21 cellular contexts compared by ENCODE assay signal in genomic region chr14:38549549-38549948, GRCh38.
"Had no signal": no experiment of that assay in that cellular context is flagged by ENCODE, and none has a peak within 500 bp of the region (broad histone marks: within the 10 kb centered on the region; RNA-seq: fewer than 3 reads in every experiment).

No MANE protein-coding gene starts in this region.

- H3K36me3 ChIP-seq: esophagus squamous epithelium, right atrium auricular region, transverse colon had no signal

- H3K27ac Mint-ChIP-seq: activated B cell treated with CpG ODN at 0.5 μM for 24 hours; activated naive CD4-positive, alpha-beta T cell treated with anti-CD3 and anti-CD28 coated beads, Interleukin-2, amount 50 U/mL, for 72 hours; activated T-cell treated with anti-CD3 and anti-CD28 coated beads, Interleukin-2, amount 50 U/mL, for 72 hours; natural killer cell treated with Interleukin-12 subunit alpha and Interleukin-12 subunit beta and Interleukin-15 and Interleukin-18, amount 100 ng/mL, for 72 hours had no signal

- H3K9me3 Mint-ChIP-seq: activated B cell treated with CpG ODN at 0.5 μM for 24 hours; activated naive CD4-positive, alpha-beta T cell treated with anti-CD3 and anti-CD28 coated beads, Interleukin-2, amount 50 U/mL, for 72 hours; activated T-cell treated with anti-CD3 and anti-CD28 coated beads, Interleukin-2, amount 50 U/mL, for 72 hours; central memory CD8-positive, alpha-beta T cell had no signal

- H3K27ac ChIP-seq: epithelial cell of prostate, esophagus squamous epithelium, right atrium auricular region, testis, transverse colon had no signal

- H3K27me3 Mint-ChIP-seq: activated B cell treated with CpG ODN at 0.5 μM for 24 hours; central memory CD8-positive, alpha-beta T cell; natural killer cell treated with Interleukin-12 subunit alpha and Interleukin-12 subunit beta and Interleukin-15 and Interleukin-18, amount 100 ng/mL, for 72 hours had no signal

- H3K4me3 Mint-ChIP-seq: activated B cell treated with CpG ODN at 0.5 μM for 24 hours; activated T-cell treated with anti-CD3 and anti-CD28 coated beads, Interleukin-2, amount 50 U/mL, for 72 hours; central memory CD8-positive, alpha-beta T cell; natural killer cell treated with Interleukin-12 subunit alpha and Interleukin-12 subunit beta and Interleukin-15 and Interleukin-18, amount 100 ng/mL, for 72 hours had no signal

- H3K4me3 ChIP-seq: esophagus squamous epithelium, mucosa of descending colon, right atrium auricular region, testis, transverse colon had no signal

- ATAC-seq: activated naive CD4-positive, alpha-beta T cell treated with anti-CD3 and anti-CD28 coated beads, Interleukin-2, amount 50 U/mL, for 72 hours; activated T-cell treated with anti-CD3 and anti-CD28 coated beads, Interleukin-2, amount 50 U/mL, for 72 hours; left cardiac atrium; left ventricle myocardium superior; mucosa of descending colon; natural killer cell treated with Interleukin-12 subunit alpha and Interleukin-12 subunit beta and Interleukin-15 and Interleukin-18, amount 100 ng/mL, for 72 hours; stimulated activated naive CD8-positive, alpha-beta T cell treated with anti-CD3 and anti-CD28 coated beads, Interleukin-15, Interleukin-2, amounts not matched to agents 100 U/mL and 50 U/mL, for 24 hours had no signal

- H3K27me3 ChIP-seq: esophagus squamous epithelium, right atrium auricular region, testis, transverse colon had no signal

- H3K4me1 Mint-ChIP-seq: activated B cell treated with CpG ODN at 0.5 μM for 24 hours; central memory CD8-positive, alpha-beta T cell had no signal

- H3K36me3 Mint-ChIP-seq: activated naive CD4-positive, alpha-beta T cell treated with anti-CD3 and anti-CD28 coated beads, Interleukin-2, amount 50 U/mL, for 72 hours; natural killer cell treated with Interleukin-12 subunit alpha and Interleukin-12 subunit beta and Interleukin-15 and Interleukin-18, amount 100 ng/mL, for 72 hours had no signal

- DNase-seq: activated B cell treated with CpG ODN at 0.5 μM for 24 hours; activated CD4-positive, alpha-beta T cell treated with anti-CD3 and anti-CD28 coated beads, Interleukin-2, amount 50 U/mL, for 1 hour; activated naive CD4-positive, alpha-beta T cell; activated T-cell treated with anti-CD3 and anti-CD28 coated beads for 4 hours; activated T-cell treated with anti-CD3 and anti-CD28 coated beads, Interleukin-2, amount 50 U/mL, for 72 hours; effector CD8-positive, alpha-beta T cell; esophagus squamous epithelium; foreskin melanocyte; left cardiac atrium; left ventricle myocardium superior; mucosa of descending colon; stimulated activated CD4-positive, alpha-beta T cell treated with anti-CD3 and anti-CD28 coated beads, Interleukin-4, amount 100 ng/mL, for 1 hour; stimulated activated naive CD8-positive, alpha-beta T cell treated with anti-CD3 and anti-CD28 coated beads, Interleukin-15, Interleukin-2, amounts not matched to agents 100 U/mL and 50 U/mL, for 24 hours; T1000; testis; transverse colon had no signal

- H3K9me3 ChIP-seq: esophagus squamous epithelium, mucosa of descending colon, right atrium auricular region, testis, transverse colon had no signal

- H3K4me1 ChIP-seq: esophagus squamous epithelium, right atrium auricular region, testis had no signal
